In the genomic region with DNA sequence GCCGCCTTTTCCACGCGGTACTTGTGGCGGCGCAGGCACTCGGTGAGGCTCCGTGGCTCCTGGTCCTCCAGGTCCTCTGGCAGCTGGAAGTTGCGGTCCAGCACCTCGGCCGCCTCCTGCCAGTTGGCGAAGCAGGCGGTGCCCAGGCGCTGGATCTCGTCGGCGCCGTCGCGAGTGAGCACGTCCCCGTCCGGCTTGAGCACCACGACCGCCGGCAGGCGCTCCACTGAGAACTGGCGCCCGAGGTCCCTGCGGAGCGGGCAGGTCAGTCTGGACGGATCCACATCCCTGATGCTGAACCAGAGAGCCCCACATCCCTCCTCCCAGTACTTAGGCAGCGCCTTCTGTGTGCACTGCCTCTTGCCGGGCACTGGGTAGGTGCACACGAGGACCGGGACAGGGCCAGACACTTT, we compare ENCODE assay signal across 1 cellular context.
TF ChIP-seq lines count a peak whose summit lies in the region.

No MANE protein-coding gene starts in this region.

TF ChIP-seq in A549, 52 proteins besides CTCF, POLR2A, EP300 and RAD21:
- TF ChIP-seq HOXB13 (CRISPR knock-in tag; IDR thresholded peaks at IDR 0.05; ENCODE audit: low read depth): no peak
- no peak for TF ChIP-seq EHF (CRISPR knock-in tag; IDR thresholded peaks at IDR 0.05)
- no peak for TF ChIP-seq CHD4 (IDR thresholded peaks at IDR 0.05; ENCODE audit: borderline replicate concordance)
- TF ChIP-seq, protein P1, sequence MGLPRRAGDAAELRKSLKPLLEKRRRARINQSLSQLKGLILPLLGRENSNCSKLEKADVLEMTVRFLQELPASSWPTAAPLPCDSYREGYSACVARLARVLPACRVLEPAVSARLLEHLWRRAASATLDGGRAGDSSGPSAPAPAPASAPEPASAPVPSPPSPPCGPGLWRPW (IDR thresholded peaks at IDR 0.05): no peak
- TF ChIP-seq FOXS1 (CRISPR knock-in tag; IDR thresholded peaks at IDR 0.05): no peak
- no peak for TF ChIP-seq PBX3 (IDR thresholded peaks at IDR 0.05)
- no peak for TF ChIP-seq KDM5A (IDR thresholded peaks at IDR 0.05)
- no peak for TF ChIP-seq CHD2 (IDR thresholded peaks at IDR 0.05; ENCODE audit: low read length, partially characterized antibody)
- TF ChIP-seq MAZ (IDR thresholded peaks at IDR 0.05; ENCODE audit: borderline replicate concordance, low read depth, low read length): no peak
- TF ChIP-seq TP53 (CRISPR knock-in tag; IDR thresholded peaks at IDR 0.05): no peak
- TF ChIP-seq, protein P2, sequence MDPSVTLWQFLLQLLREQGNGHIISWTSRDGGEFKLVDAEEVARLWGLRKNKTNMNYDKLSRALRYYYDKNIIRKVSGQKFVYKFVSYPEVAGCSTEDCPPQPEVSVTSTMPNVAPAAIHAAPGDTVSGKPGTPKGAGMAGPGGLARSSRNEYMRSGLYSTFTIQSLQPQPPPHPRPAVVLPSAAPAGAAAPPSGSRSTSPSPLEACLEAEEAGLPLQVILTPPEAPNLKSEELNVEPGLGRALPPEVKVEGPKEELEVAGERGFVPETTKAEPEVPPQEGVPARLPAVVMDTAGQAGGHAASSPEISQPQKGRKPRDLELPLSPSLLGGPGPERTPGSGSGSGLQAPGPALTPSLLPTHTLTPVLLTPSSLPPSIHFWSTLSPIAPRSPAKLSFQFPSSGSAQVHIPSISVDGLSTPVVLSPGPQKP (IDR thresholded peaks at IDR 0.05; ENCODE audit: low read depth, low read length): no peak
- TF ChIP-seq CBX8 (IDR thresholded peaks at IDR 0.05): no peak
- TF ChIP-seq RNF2 (IDR thresholded peaks at IDR 0.05; ENCODE audit: borderline replicate concordance, low read depth): no peak
- TF ChIP-seq FOSL2 (IDR thresholded peaks at IDR 0.05): no peak
- no peak for TF ChIP-seq FOSL2 (CRISPR knock-in tag; IDR thresholded peaks at IDR 0.05)
- TF ChIP-seq CEBPB (IDR thresholded peaks at IDR 0.05): no peak
TF ChIP-seq in A549: peak in this region for 0.
